Comparison of ENCODE assay signal across 13 cellular contexts in genomic region chr15:38076806-38077205, GRCh38.
DNase-seq lines count a peak whose midpoint lies in the region; ATAC-seq and TF ChIP-seq lines count a peak whose summit lies in the region.
"Had no signal": no experiment of that assay in that cellular context is flagged by ENCODE, and none has a peak within 500 bp of the region (broad histone marks: within the 10 kb centered on the region; RNA-seq: fewer than 3 reads in every experiment).

No MANE protein-coding gene starts in this region.

- intact Hi-C loops in sigmoid colon (cut with DNase I): no loop called here

- DNase-seq in WTC11 (ENCODE audit: low spot score) (peak; percentile 54), memory B cell (ENCODE audit: low spot score in 2 of 2) (peak in 1 of 2 donors; percentile 25), sigmoid colon (no peak), NCI-H2107 (lab: John Stamatoyannopoulos, UW) (no peak), NCI-H2081 (lab: John Stamatoyannopoulos, UW) (no peak)
- DNase-seq: dermis blood vessel endothelial cell, lower lobe of right lung, NCI-H1105 treated with DMSO at 0.1 percent for 48 hours, NCI-H226 had no signal

- peaks cover 43% of the 10 kb centered on the region for H3K4me1 Mint-ChIP-seq in WTC11
- H3K4me1 Mint-ChIP-seq in memory B cell: peaks cover 27% of the 10 kb centered on the region

- H3K36me3 ChIP-seq in BLaER1: no peaks in the 10 kb centered on the region
- no peaks in the 10 kb centered on the region for H3K36me3 ChIP-seq in sigmoid colon
- H3K36me3 ChIP-seq: lower lobe of right lung had no signal

- H3K27me3 Mint-ChIP-seq in WTC11 (ENCODE audit: low read depth): peaks cover 41% of the 10 kb centered on the region
- H3K27me3 Mint-ChIP-seq in memory B cell: no peaks in the 10 kb centered on the region

- CTCF ChIA-PET in WTC11 (lab: Charles Lee): interaction anchor here (0.6 to 1.0 kb wide), 2 partner anchors 139 to 155 kb away, joined by 3 read pairs; no protein-coding TSS in a partner anchor

- H3K27me3 ChIP-seq in BLaER1: no peaks in the 10 kb centered on the region
- H3K27me3 ChIP-seq in sigmoid colon: no peaks in the 10 kb centered on the region

- H3K4me3 Mint-ChIP-seq in WTC11 (no peak overlapping the region), memory B cell (peak overlapping the region; percentile 7)
- H3K4me3 Mint-ChIP-seq: stimulated activated naive CD8-positive, alpha-beta T cell treated with anti-CD3 and anti-CD28 coated beads, Interleukin-15, Interleukin-2, amounts not matched to agents 100 ng/mL and 50 ng/mL, for 24 hours had no signal

- H3K9me3 Mint-ChIP-seq in WTC11 (no peaks in the 10 kb centered on the region), memory B cell (no peaks in the 10 kb centered on the region)
- H3K9me3 Mint-ChIP-seq: stimulated activated naive CD8-positive, alpha-beta T cell treated with anti-CD3 and anti-CD28 coated beads, Interleukin-15, Interleukin-2, amounts not matched to agents 100 ng/mL and 50 ng/mL, for 24 hours had no signal

- H3K9me3 ChIP-seq in BLaER1 (no peaks in the 10 kb centered on the region), sigmoid colon (no peaks in the 10 kb centered on the region)
- H3K9me3 ChIP-seq: lower lobe of right lung had no signal

- POLR2A ChIA-PET in WTC11 (lab: Charles Lee): interaction anchor here (2.4 kb wide), 1 partner anchor 175 kb away, joined by 10 read pairs; no protein-coding TSS in a partner anchor

- H3K27ac ChIP-seq in BLaER1 (peak overlapping the region; percentile 84), sigmoid colon (no peak overlapping the region)
- H3K27ac ChIP-seq: lower lobe of right lung had no signal

- H3K4me3 ChIP-seq in BLaER1 (no peak overlapping the region), sigmoid colon (no peak overlapping the region)
- H3K4me3 ChIP-seq: lower lobe of right lung had no signal

- H3K4me1 ChIP-seq in BLaER1 (peaks cover 87% of the 10 kb centered on the region), sigmoid colon (peaks cover 0 to 21% (median 8%) of the 10 kb centered on the region in 4 donors)

- 73 to 88% methylated on average over 10 of the region's 10 CpGs for WGBS in sigmoid colon, 2 donors

- H4K20me1 ChIP-seq in BLaER1: no peaks in the 10 kb centered on the region

- no peaks in the 10 kb centered on the region for H3K36me3 Mint-ChIP-seq in WTC11
- no peaks in the 10 kb centered on the region for H3K36me3 Mint-ChIP-seq in memory B cell

- H3K4me2 ChIP-seq in BLaER1: peak overlapping the region; percentile 83

- peak; percentile 35 for ATAC-seq in GM21619 (IDR thresholded peaks at IDR 0.05; ENCODE audit: unreplicated experiment)
- ATAC-seq in WTC11: no peak; the same call in 1 of the 2 replicates
- ATAC-seq in memory B cell (ENCODE audit: low read depth): peak; percentile 61
- ATAC-seq in HG03135 (IDR thresholded peaks at IDR 0.05; ENCODE audit: unreplicated experiment): no peak
- ATAC-seq: lower lobe of right lung had no signal

- no peak for TF ChIP-seq EP300 in sigmoid colon (IDR thresholded peaks at IDR 0.05)

- H3K27ac Mint-ChIP-seq in WTC11 (no peak overlapping the region), memory B cell (no peak overlapping the region)
- H3K27ac Mint-ChIP-seq: stimulated activated naive CD8-positive, alpha-beta T cell treated with anti-CD3 and anti-CD28 coated beads, Interleukin-15, Interleukin-2, amounts not matched to agents 100 ng/mL and 50 ng/mL, for 24 hours had no signal

- no peak for TF ChIP-seq POLR2A in sigmoid colon (IDR thresholded peaks at IDR 0.05)

- TF ChIP-seq CTCF in WTC11 (IDR thresholded peaks at IDR 0.05) (no peak), sigmoid colon (IDR thresholded peaks at IDR 0.05) (no peak)

- peak overlapping the region; percentile 58; the same call in 1 of the 2 replicates for H3K9ac ChIP-seq in BLaER1

TF ChIP-seq in WTC11, 78 proteins besides CTCF, POLR2A, EP300 and RAD21 (continues in another document):
- TF ChIP-seq PRRX2 (CRISPR knock-in tag; IDR thresholded peaks at IDR 0.05) (no peak), FOXP1 (CRISPR knock-in tag; IDR thresholded peaks at IDR 0.05; ENCODE audit: borderline replicate concordance) (no peak), IRF2 (CRISPR knock-in tag; IDR thresholded peaks at IDR 0.05; ENCODE audit: borderline replicate concordance, low read depth) (no peak), JAZF1 (CRISPR knock-in tag; IDR thresholded peaks at IDR 0.05) (no peak), HMGXB4 (CRISPR knock-in tag; IDR thresholded peaks at IDR 0.05) (no peak), ESRRA (CRISPR knock-in tag; IDR thresholded peaks at IDR 0.05; ENCODE audit: borderline replicate concordance) (no peak), NR2C2 (CRISPR knock-in tag; IDR thresholded peaks at IDR 0.05) (no peak), ATF3 (CRISPR knock-in tag; conservative IDR thresholded peaks at IDR 0.05) (no peak), KAT7 (CRISPR knock-in tag; IDR thresholded peaks at IDR 0.05; ENCODE audit: borderline replicate concordance) (no peak), CBFB (CRISPR knock-in tag; IDR thresholded peaks at IDR 0.05; ENCODE audit: low read depth) (no peak), IRF1 (CRISPR knock-in tag; IDR thresholded peaks at IDR 0.05) (no peak), AR (CRISPR knock-in tag; IDR thresholded peaks at IDR 0.05) (no peak), ZNF219 (CRISPR knock-in tag; IDR thresholded peaks at IDR 0.05; ENCODE audit: borderline replicate concordance) (no peak), ZSCAN18 (CRISPR knock-in tag; IDR thresholded peaks at IDR 0.05) (no peak), CDX4 (CRISPR knock-in tag; IDR thresholded peaks at IDR 0.05; ENCODE audit: borderline replicate concordance) (no peak)

Comparison
In these comparisons a context has a peak if more than half of its experiments do, and no peak if none do; other contexts are left out.
1. ATAC-seq: peak in GM21619 (single experiment) and memory B cell (single experiment); none in WTC11 (single experiment) and HG03135 (single experiment).